ENCODE assay signal across 9 cellular contexts in the genomic region with DNA sequence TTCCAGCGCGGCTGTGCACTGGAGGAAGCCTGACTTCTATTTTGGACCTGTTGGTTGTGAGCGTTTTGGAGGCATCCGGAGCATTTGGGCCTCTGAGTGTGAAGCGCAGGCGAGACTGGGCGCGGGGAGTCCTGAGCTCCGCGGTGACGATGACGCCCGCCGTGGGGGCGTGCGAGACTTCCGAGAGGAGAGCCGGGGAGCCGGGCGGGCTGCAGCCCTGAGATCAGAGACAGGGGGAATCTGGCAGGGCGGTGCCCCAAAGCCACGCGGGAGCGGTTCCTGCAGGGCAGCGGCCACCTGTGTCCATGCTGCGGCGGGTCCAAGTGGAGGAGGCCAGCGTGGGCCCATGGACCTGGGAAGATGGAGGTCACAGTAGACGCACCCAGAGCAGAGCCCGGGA. TPM values are rescaled to one million over a fixed set of nuclear protein-coding genes. Genes with fewer than 3 reads are reported as not detected.
"Had no signal": no experiment of that assay in that cellular context is flagged by ENCODE, and none has a peak within 500 bp of the region (broad histone marks: within the 10 kb centered on the region; RNA-seq: fewer than 3 reads in every experiment).

No MANE protein-coding gene starts in this region.

- FAIRE-seq: H1, H54, HTR-8/SVneo had no signal

- H3K4me1 Mint-ChIP-seq: IgD-negative memory B cell had no signal

- ATAC-seq: GM23338 had no signal

- DNase-seq: H9, HCEC 1CT, KBM-7 had no signal

- H2AFZ ChIP-seq: GM23338 had no signal

- H3K27ac Mint-ChIP-seq: GM23338 had no signal

- H3K4me3 ChIP-seq: GM23338 had no signal

- H3K4me3 Mint-ChIP-seq: GM23338, H9, IgD-negative memory B cell had no signal

- H3K4me2 ChIP-seq: GM23338 had no signal

RNA-seq across cellular contexts. Expression of a gene that starts 47.4 kb away (rescaled TPM):
- total RNA-seq: HT-29 had no signal
